In the genomic region with DNA sequence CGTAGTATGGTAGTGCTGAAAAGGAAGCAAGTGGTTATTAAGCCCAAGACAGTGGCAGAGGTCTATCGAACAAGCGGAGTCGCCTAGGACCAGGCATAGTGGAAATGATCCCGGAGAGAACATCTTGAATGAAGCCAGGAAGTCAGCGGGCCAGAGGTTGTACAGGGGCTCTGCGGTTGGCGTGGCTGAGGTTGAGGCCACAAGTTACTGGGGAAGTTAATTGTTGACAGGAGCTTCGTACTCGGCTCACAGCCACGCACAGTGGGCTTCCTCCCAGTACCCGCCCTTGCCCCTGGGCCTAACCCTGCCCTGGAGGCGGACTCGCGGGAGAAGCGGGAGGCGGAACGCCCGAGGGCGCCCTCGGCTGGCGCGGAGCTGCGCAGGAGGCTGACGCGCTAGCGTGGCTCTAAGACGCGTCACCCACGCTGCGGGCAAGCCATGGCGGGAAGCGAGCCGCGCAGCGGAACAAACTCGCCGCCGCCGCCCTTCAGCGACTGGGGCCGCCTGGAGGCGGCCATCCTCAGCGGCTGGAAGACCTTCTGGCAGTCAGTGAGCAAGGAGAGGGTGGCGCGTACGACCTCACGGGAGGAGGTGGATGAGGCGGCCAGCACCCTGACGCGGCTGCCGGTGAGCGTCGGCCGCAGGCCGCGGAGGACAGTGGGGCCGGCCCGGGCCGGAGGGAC, we compare ENCODE assay signal across 8 cellular contexts. TPM values are rescaled to one million over a fixed set of nuclear protein-coding genes. Genes with fewer than 3 reads are reported as not detected.
DNase-seq lines count a peak whose midpoint lies in the region; ATAC-seq and TF ChIP-seq lines count a peak whose summit lies in the region.

A gene with protein sequence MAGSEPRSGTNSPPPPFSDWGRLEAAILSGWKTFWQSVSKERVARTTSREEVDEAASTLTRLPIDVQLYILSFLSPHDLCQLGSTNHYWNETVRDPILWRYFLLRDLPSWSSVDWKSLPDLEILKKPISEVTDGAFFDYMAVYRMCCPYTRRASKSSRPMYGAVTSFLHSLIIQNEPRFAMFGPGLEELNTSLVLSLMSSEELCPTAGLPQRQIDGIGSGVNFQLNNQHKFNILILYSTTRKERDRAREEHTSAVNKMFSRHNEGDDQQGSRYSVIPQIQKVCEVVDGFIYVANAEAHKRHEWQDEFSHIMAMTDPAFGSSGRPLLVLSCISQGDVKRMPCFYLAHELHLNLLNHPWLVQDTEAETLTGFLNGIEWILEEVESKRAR (plus strand): TSS at position 410 of the 683 bp plus-strand sequence. CDS start 29 bp downstream, at position 439.

- peak within 1 kb of the TSS; percentile 95 for H2AFZ ChIP-seq in DND-41 (ENCODE audit: low read depth, low read length)

- TF ChIP-seq EP300 in esophagus muscularis mucosa (IDR thresholded peaks at IDR 0.05): no peak

- H3K4me3 ChIP-seq in DND-41 (ENCODE audit: low read depth in 1 of 2, low read length in 2 of 2): peak within 1 kb of the TSS; percentile 88 to 92
- H3K4me3 ChIP-seq in Panc1 (ENCODE audit: low read depth in 2 of 2, low read length in 2 of 2): peak within 1 kb of the TSS; percentile 70 to 78
- peak within 1 kb of the TSS; percentile 73 to 88 (median 74) for H3K4me3 ChIP-seq in esophagus muscularis mucosa

- H3K9me3 Mint-ChIP-seq in naive B cell: no peaks in the 10 kb centered on the region
- H3K9me3 Mint-ChIP-seq in stimulated activated naive B cell treated with anti-CD40 and anti-IgM and Interleukin-4, amounts not matched to agents 10 μg/mL and 1 μg/mL and 100 μg/mL, for 72 hours: no peaks in the 10 kb centered on the region

- CTCF ChIA-PET in Panc1 (lab: Charles Lee): no interaction called here

- peaks cover 21% of the 10 kb centered on the region for H3K36me3 ChIP-seq in DND-41 (ENCODE audit: insufficient read depth, low read length)
- H3K36me3 ChIP-seq in Panc1 (ENCODE audit: control insufficient read depth, insufficient read depth, low read length): no peaks in the 10 kb centered on the region; the same call in 1 of the 2 replicates
- H3K36me3 ChIP-seq in esophagus muscularis mucosa: peaks cover 0 to 16% (median 11%) of the 10 kb centered on the region in 4 donors

- peak within 1 kb of the TSS; percentile 71 for H3K4me2 ChIP-seq in DND-41 (ENCODE audit: insufficient read depth, low read length)

- no peak for TF ChIP-seq POLR2A in esophagus muscularis mucosa (IDR thresholded peaks at IDR 0.05; ENCODE audit: low read depth)

- H3K9ac ChIP-seq in DND-41 (ENCODE audit: low read depth, low read length): peak within 1 kb of the TSS; percentile 100

- H3K4me1 Mint-ChIP-seq in naive B cell: peaks cover 12 to 28% (median 22%) of the 10 kb centered on the region in 3 donors
- H3K4me1 Mint-ChIP-seq in stimulated activated naive B cell treated with anti-CD40 and anti-IgM and Interleukin-4, amounts not matched to agents 10 μg/mL and 1 μg/mL and 100 μg/mL, for 72 hours: peaks cover 14 to 27% of the 10 kb centered on the region in 2 donors

- H3K36me3 Mint-ChIP-seq in naive B cell: peaks cover under 1 to 9% of the 10 kb centered on the region in 2 donors
- peaks cover 14 to 20% of the 10 kb centered on the region in 2 donors for H3K36me3 Mint-ChIP-seq in stimulated activated naive B cell treated with anti-CD40 and anti-IgM and Interleukin-4, amounts not matched to agents 10 μg/mL and 1 μg/mL and 100 μg/mL, for 72 hours

- no peaks in the 10 kb centered on the region for H3K9me3 ChIP-seq in DND-41 (ENCODE audit: insufficient read depth, low read length, severe bottlenecking)
- H3K9me3 ChIP-seq in Panc1 (ENCODE audit: control insufficient read depth, insufficient read depth, low read depth, low read length): no peaks in the 10 kb centered on the region
- H3K9me3 ChIP-seq in esophagus muscularis mucosa: no peaks in the 10 kb centered on the region

- H3K27me3 ChIP-seq in DND-41 (ENCODE audit: insufficient read depth, low read length, poor library complexity) (no peaks in the 10 kb centered on the region), Panc1 (ENCODE audit: control insufficient read depth, insufficient read depth, low read length) (no peaks in the 10 kb centered on the region), esophagus muscularis mucosa (no peaks in the 10 kb centered on the region)

- under 1% methylated on average over 9 of the region's 60 CpGs for WGBS in esophagus muscularis mucosa

- POLR2A ChIA-PET in Panc1 (lab: Charles Lee): no interaction called here

- no peaks in the 10 kb centered on the region for H4K20me1 ChIP-seq in DND-41 (ENCODE audit: insufficient read depth, low read length)

- H3K4me3 Mint-ChIP-seq in naive B cell: peak within 1 kb of the TSS; percentile 72 to 97 (median 88)
- peak within 1 kb of the TSS; percentile 93 to 96 for H3K4me3 Mint-ChIP-seq in stimulated activated naive B cell treated with anti-CD40 and anti-IgM and Interleukin-4, amounts not matched to agents 10 μg/mL and 1 μg/mL and 100 μg/mL, for 72 hours

- peak; percentile 97 for ATAC-seq in DND-41 (ENCODE audit: insufficient read depth, low read depth)
- ATAC-seq in GM21717 (IDR thresholded peaks at IDR 0.05; ENCODE audit: unreplicated experiment): peak; percentile 93
- peak; percentile 99 for ATAC-seq in Panc1
- peak; percentile 82 to 83 for ATAC-seq in naive B cell (ENCODE audit: low read depth in 2 of 2)
- peak; percentile 92 to 94 for ATAC-seq in stimulated activated naive B cell treated with anti-CD40 and anti-IgM and Interleukin-4, amounts not matched to agents 10 μg/mL and 1 μg/mL and 100 μg/mL, for 72 hours (replicated peaks)

- H3K27ac ChIP-seq in DND-41 (ENCODE audit: low read length) (peak within 1 kb of the TSS; percentile 83), Panc1 (ENCODE audit: low read length) (peak within 1 kb of the TSS; percentile 87), esophagus muscularis mucosa (replicated peaks in 1 of 4) (peak within 1 kb of the TSS; percentile 91 to 97 (median 94))

- DNase-seq in DND-41 (peak; percentile 89), KBM-7 (peak; percentile 95), Panc1 (ENCODE audit: low read depth, low spot score) (no peak), esophagus muscularis mucosa (ENCODE audit: extremely low spot score) (peak; percentile 94), naive B cell (peak; percentile 93)
- peak; percentile 89 to 93 for DNase-seq in activated T-cell treated with anti-CD3 and anti-CD28 coated beads, Interleukin-2, amount 50 U/mL, for 48 hours
- DNase-seq in stimulated activated naive B cell treated with anti-CD40 and anti-IgM and Interleukin-4, amounts not matched to agents 10 μg/mL and 1 μg/mL and 100 μg/mL, for 72 hours: peak; percentile 89

- peaks cover 15% of the 10 kb centered on the region for H3K79me2 ChIP-seq in DND-41 (ENCODE audit: insufficient read depth, low read length)

- peaks cover 36% of the 10 kb centered on the region for H3K4me1 ChIP-seq in DND-41 (ENCODE audit: insufficient read depth, low read length)
- peaks cover 5% of the 10 kb centered on the region; the same call in 1 of the 2 replicates for H3K4me1 ChIP-seq in Panc1 (ENCODE audit: control insufficient read depth, insufficient read depth, low read length)
- peaks cover 6 to 17% (median 13%) of the 10 kb centered on the region in 4 donors for H3K4me1 ChIP-seq in esophagus muscularis mucosa

- BruUV-seq in Panc1 (replicated peaks; lab: Mats Ljungman, UMichigan): no TSS peak

- H3K27me3 Mint-ChIP-seq in naive B cell: no peaks in the 10 kb centered on the region
- H3K27me3 Mint-ChIP-seq in stimulated activated naive B cell treated with anti-CD40 and anti-IgM and Interleukin-4, amounts not matched to agents 10 μg/mL and 1 μg/mL and 100 μg/mL, for 72 hours: no peaks in the 10 kb centered on the region

- intact Hi-C loops in Panc1 (cut with micrococcal nuclease; ENCODE audit: unreplicated experiment) (loop anchor here (2.0 kb wide), 1 partner anchor 68 kb away; no protein-coding TSS in a partner anchor), esophagus muscularis mucosa (cut with DNase I) (loop anchor here (2.0 to 5.0 kb wide), 3 partner anchors 54 to 842 kb away; a partner anchor contains a TSS)

- in situ Hi-C loops in KBM-7 (cut with MboI; ENCODE audit: low pct_unique_long_range_greater_than_20kb, low sequenced_read_pairs): no loop called here
- in situ Hi-C loops in Panc1 (cut with HindIII; ENCODE audit: low pct_unique_long_range_greater_than_20kb, low sequenced_read_pairs): no loop called here

- TF ChIP-seq CTCF in DND-41 (IDR thresholded peaks at IDR 0.05; ENCODE audit: borderline replicate concordance, extremely low read depth, low read length, poor library complexity, severe bottlenecking): peak; percentile 80
- TF ChIP-seq CTCF in Panc1 (IDR thresholded peaks at IDR 0.05): peak; percentile 83
- TF ChIP-seq CTCF in esophagus muscularis mucosa (IDR thresholded peaks at IDR 0.05): peak; percentile 46 to 64 (median 47)

- H3K27ac Mint-ChIP-seq in naive B cell: peak within 1 kb of the TSS; percentile 95 to 100 (median 98)
- H3K27ac Mint-ChIP-seq in stimulated activated naive B cell treated with anti-CD40 and anti-IgM and Interleukin-4, amounts not matched to agents 10 μg/mL and 1 μg/mL and 100 μg/mL, for 72 hours: peak within 1 kb of the TSS; percentile 100

RNA-seq across cellular contexts. Expression of the gene that starts here (rescaled TPM):
- total RNA-seq in Panc1 (2021; ENCODE audit: unreplicated experiment): 5.7 TPM
- polyA plus RNA-seq in Panc1 (2012; ENCODE audit: insufficient read length): 4.3 TPM
- total RNA-seq in esophagus muscularis mucosa: 1 to 10 TPM; 5.1 to 8.8 (median 7.5) TPM
- polyA plus RNA-seq in naive B cell (ENCODE audit: low read depth in 6 of 6): 10 to 100 TPM; 14.5 to 34.9 (median 26.4) TPM
